In genomic region chrX:154762529-154763296, GRCh38 we compare ENCODE assay signal across 8 cellular contexts. TPM values are rescaled to one million over a fixed set of nuclear protein-coding genes. Genes with fewer than 3 reads are reported as not detected.
DNase-seq lines count a peak whose midpoint lies in the region; ATAC-seq and TF ChIP-seq lines count a peak whose summit lies in the region.

DKC1 (plus strand) TSS chrX:154762864; CDS start chrX:154762966, 102 bp downstream.

- peak within 1 kb of the TSS; percentile 79 for H3K9ac ChIP-seq in adipocyte (ENCODE audit: low read length)

- H3K27me3 ChIP-seq in adipocyte (replicated peaks; ENCODE audit: control insufficient read depth, insufficient read depth, low read length) (no peaks in the 10 kb centered on the region), heart left ventricle (no peaks in the 10 kb centered on the region), upper lobe of left lung (no peaks in the 10 kb centered on the region)

- no peaks in the 10 kb centered on the region for H3K9me3 ChIP-seq in adipocyte (ENCODE audit: control insufficient read depth, low read length)
- H3K9me3 ChIP-seq in heart left ventricle = no peaks in the 10 kb centered on the region
- H3K9me3 ChIP-seq in upper lobe of left lung = peaks cover 0 to 4% (median 0%) of the 10 kb centered on the region in 4 donors

- TF ChIP-seq CTCF in GM12874 (IDR thresholded peaks at IDR 0.05; ENCODE audit: insufficient read depth, low read depth, low read length) = 0 out of 2 replicates have a peak, but pooled peaks have one; percentile 18
- peak in 4 of 12 donors; percentile 19 to 24 (median 22) for TF ChIP-seq CTCF in heart left ventricle (IDR thresholded peaks at IDR 0.05)
- TF ChIP-seq CTCF in upper lobe of left lung (IDR thresholded peaks at IDR 0.05) = peak in 4 of 6 experiments; percentile 7 to 19 (median 12)

- peak; percentile 90 for ATAC-seq in HG02763 (IDR thresholded peaks at IDR 0.05; ENCODE audit: unreplicated experiment)
- peak; percentile 98 to 99 (median 98) for ATAC-seq in heart left ventricle
- peak; percentile 96 to 99 for ATAC-seq in upper lobe of left lung (ENCODE audit: low FRiP score in 2 of 2)

- intact Hi-C loops in heart left ventricle (cut with DNase I) (loop anchor here in 2 of 10 donors (2.0 kb wide), 2 partner anchors 42 to 44 kb away; partner anchors contain the start of gene MPP1 (in 1 of the 2)), posterior cingulate gyrus (cut with DNase I) (no loop called here)

- H3K4me1 ChIP-seq in adipocyte (ENCODE audit: control insufficient read depth, insufficient read depth, low read length) (no peaks in the 10 kb centered on the region), heart left ventricle (peaks cover 0 to 15% (median 1%) of the 10 kb centered on the region in 12 donors), upper lobe of left lung (peaks cover 0 to 7% (median 5%) of the 10 kb centered on the region in 4 donors)

- DNase-seq in NCI-H1417 treated with DMSO at 0.1 percent for 48 hours (lab: John Stamatoyannopoulos, UW) (peak; percentile 77), SW480 (ENCODE audit: low spot score) (peak; percentile 94), adipocyte (ENCODE audit: low read depth) (peak; percentile 96), heart left ventricle (peak; percentile 94 to 98 (median 97)), posterior cingulate gyrus (peak; percentile 88 to 99 (median 92)), upper lobe of left lung (peak; percentile 97 to 98)

- TF ChIP-seq EP300 in upper lobe of left lung (IDR thresholded peaks at IDR 0.05) = no peak

- peak within 1 kb of the TSS; percentile 82 for H3K4me3 ChIP-seq in adipocyte (ENCODE audit: low read length)
- peak within 1 kb of the TSS; percentile 35 to 92 (median 72) for H3K4me3 ChIP-seq in heart left ventricle
- H3K4me3 ChIP-seq in upper lobe of left lung = peak within 1 kb of the TSS; percentile 18 to 79 (median 70)

- TF ChIP-seq POLR2A in heart left ventricle (IDR thresholded peaks at IDR 0.05) (peak in 1 of 2 donors; percentile 41), upper lobe of left lung (IDR thresholded peaks at IDR 0.05) (peak in 3 of 4 donors; percentile 30 to 66 (median 56))

- 0 to 37% (median 19%) methylated on average over 72 to 85 of the region's 85 CpGs for WGBS in heart left ventricle, 4 donors
- WGBS in upper lobe of left lung, 2 donors = 0 to 46% methylated on average over 5 to 74 of the region's 85 CpGs

- peaks cover 28% of the 10 kb centered on the region for H3K36me3 ChIP-seq in adipocyte (ENCODE audit: control insufficient read depth, insufficient read depth, low read length, severe bottlenecking)
- H3K36me3 ChIP-seq in heart left ventricle = peaks cover 0 to 30% (median 27%) of the 10 kb centered on the region in 9 donors
- H3K36me3 ChIP-seq in upper lobe of left lung = peaks cover 0 to 24% (median 7%) of the 10 kb centered on the region in 4 donors

- peak within 1 kb of the TSS in 11 of 12 donors; percentile 50 to 77 (median 66) for H3K27ac ChIP-seq in heart left ventricle
- peak within 1 kb of the TSS; percentile 20 to 80 (median 78) for H3K27ac ChIP-seq in upper lobe of left lung

RNA-seq across cellular contexts. Expression of gene DKC1, which starts in this region (rescaled TPM):
- total RNA-seq in heart left ventricle = 10 to 100 TPM; 12.9 to 31.0 (median 23.6) TPM
- 10 to 100 TPM; 13.7 to 31.9 TPM for polyA plus RNA-seq in heart left ventricle
- total RNA-seq in upper lobe of left lung = 10 to 100 TPM; 24.1 to 52.4 (median 33.2) TPM

Comparison
In these comparisons a context has a peak if more than half of its experiments do, and no peak if none do; other contexts are left out.
1. Peak in every context shown above with its lines: DNase-seq, ATAC-seq, H3K4me3 ChIP-seq and H3K27ac ChIP-seq.